ENCODE assay signal across 21 cellular contexts in the genomic region with DNA sequence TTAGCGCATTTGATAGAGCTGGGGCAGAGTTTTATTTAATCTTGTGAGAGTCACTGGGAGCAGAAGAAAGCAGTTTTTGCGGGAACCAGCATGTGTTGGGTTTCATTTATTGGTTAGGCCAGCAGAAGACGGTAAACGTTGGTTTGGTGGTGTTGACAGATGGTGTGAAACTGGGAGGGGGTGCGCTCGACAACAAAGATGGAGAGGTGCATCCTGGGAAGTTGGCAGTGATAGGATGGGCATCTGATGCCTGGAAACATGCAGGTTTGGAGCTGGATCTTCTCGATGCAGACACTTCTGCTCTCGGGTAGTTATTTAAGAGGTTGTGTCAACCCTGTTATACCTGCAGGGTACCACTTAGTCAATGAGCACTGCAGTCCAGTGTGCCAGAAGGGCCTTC. TPM values are rescaled to one million over a fixed set of nuclear protein-coding genes. Genes with fewer than 3 reads are reported as not detected.
A peak's percentile ranks its signal among the peaks of the same experiment; 100 is the strongest.
DNase-seq lines count a peak whose midpoint lies in the region; ATAC-seq and TF ChIP-seq lines count a peak whose summit lies in the region.
"Had no signal": no experiment of that assay in that cellular context is flagged by ENCODE, and none has a peak within 500 bp of the region (broad histone marks: within the 10 kb centered on the region; RNA-seq: fewer than 3 reads in every experiment).

No MANE protein-coding gene starts in this region.

- H3K4ac ChIP-seq in H9 (ENCODE audit: low read depth, low read length) (no peak overlapping the region), mesenchymal stem cell (ENCODE audit: low read depth in 1 of 2, low read length in 2 of 2) (no peak overlapping the region)

- intact Hi-C loops in ascending aorta (cut with DNase I) = loop anchor here (2.0 kb wide), 1 partner anchor 77 kb away; no protein-coding TSS in a partner anchor

- H2BK12ac ChIP-seq in H9 (ENCODE audit: insufficient read length, low read depth, low read length) (no peak overlapping the region), mesenchymal stem cell (ENCODE audit: low read length in 2 of 2) (no peak overlapping the region)

- H4K8ac ChIP-seq in H9 (replicated peaks; ENCODE audit: insufficient read length, low read depth, low read length) = no peak overlapping the region
- H4K8ac ChIP-seq in mesenchymal stem cell (ENCODE audit: low read length) = no peak overlapping the region

- H4K91ac ChIP-seq in H9 (ENCODE audit: insufficient read length, low read depth, low read length) (no peak overlapping the region), mesenchymal stem cell (ENCODE audit: low read length) (no peak overlapping the region)

- no peaks in the 10 kb centered on the region for H3K79me2 ChIP-seq in H9 (ENCODE audit: insufficient read depth, low read length)

- H2BK5ac ChIP-seq in H9 (ENCODE audit: insufficient read length, low read length) (no peak overlapping the region), mesenchymal stem cell (ENCODE audit: low read depth, low read length, poor library complexity, severe bottlenecking) (no peak overlapping the region)

- H3K27me3 ChIP-seq in H9 (ENCODE audit: insufficient read depth, low read length) (no peaks in the 10 kb centered on the region), ascending aorta (no peaks in the 10 kb centered on the region), mesenchymal stem cell (ENCODE audit: control insufficient read depth in 1 of 2, insufficient read depth in 1 of 2, low read length in 2 of 2) (no peaks in the 10 kb centered on the region)
- H3K27me3 ChIP-seq: neural progenitor cell, sigmoid colon had no signal

- H3K27ac ChIP-seq in H9 (ENCODE audit: insufficient read length, low read depth, low read length) (no peak overlapping the region), ascending aorta (peak overlapping the region; percentile 96 to 97), mesenchymal stem cell (ENCODE audit: low read length, poor library complexity, severe bottlenecking) (no peak overlapping the region), temporal lobe (ENCODE audit: low read depth, low read length) (peak overlapping the region; percentile 51)
- H3K27ac ChIP-seq: C4-2B, KMS-11, neural progenitor cell had no signal

- peaks cover 22 to 40% of the 10 kb centered on the region in 2 experiments for H3K4me1 Mint-ChIP-seq in H9
- H3K4me1 Mint-ChIP-seq: activated B cell treated with CpG ODN at 0.5 μM for 24 hours had no signal

- H3K14ac ChIP-seq in H9 (ENCODE audit: insufficient read depth, low read length) (no peak overlapping the region), mesenchymal stem cell (ENCODE audit: low read length in 2 of 2) (no peak overlapping the region)

- H3K4me1 ChIP-seq in H9 (ENCODE audit: insufficient read depth, low read length) = peaks cover 6% of the 10 kb centered on the region; the same call in 1 of the 2 replicates
- H3K4me1 ChIP-seq in ascending aorta = peaks cover 18 to 56% of the 10 kb centered on the region in 2 donors
- peaks cover 30% of the 10 kb centered on the region for H3K4me1 ChIP-seq in mesenchymal stem cell (ENCODE audit: control insufficient read depth, insufficient read depth, low read depth, low read length)
- H3K4me1 ChIP-seq: neural progenitor cell had no signal

- no peak overlapping the region for H2AFZ ChIP-seq in H9 (ENCODE audit: low read length)
- no peak overlapping the region for H2AFZ ChIP-seq in mesenchymal stem cell (ENCODE audit: low read depth, low read length)
- H2AFZ ChIP-seq: neural progenitor cell had no signal

- H3K36me3 ChIP-seq in ascending aorta (peaks cover 14 to 25% of the 10 kb centered on the region in 2 donors), mesenchymal stem cell (ENCODE audit: control insufficient read depth in 1 of 2, insufficient read depth in 2 of 2, low read depth in 1 of 2, low read length in 2 of 2) (peaks cover 14 to 21% of the 10 kb centered on the region in 2 experiments)
- H3K36me3 ChIP-seq: neural progenitor cell had no signal

- H3K56ac ChIP-seq in H9 (ENCODE audit: insufficient read length, low read depth, low read length) = no peak overlapping the region

- H3K9ac ChIP-seq in H9 (ENCODE audit: extremely low read depth, insufficient read length, low read length) (no peak overlapping the region), mesenchymal stem cell (ENCODE audit: low read length) (no peak overlapping the region)
- H3K9ac ChIP-seq: KMS-11, neural progenitor cell had no signal

- H3K18ac ChIP-seq in H9 (ENCODE audit: insufficient read length, low read depth, low read length) (no peak overlapping the region), mesenchymal stem cell (ENCODE audit: low read depth in 1 of 2, low read length in 2 of 2) (no peak overlapping the region)

- H2BK15ac ChIP-seq in H9 (ENCODE audit: low read depth, low read length) = no peak overlapping the region
- no peak overlapping the region for H2BK15ac ChIP-seq in mesenchymal stem cell (ENCODE audit: low read depth, poor library complexity, severe bottlenecking)

- no peaks in the 10 kb centered on the region; the same call in 1 of the 2 replicates for H3K27me3 Mint-ChIP-seq in H9 (ENCODE audit: low read depth)
- H3K27me3 Mint-ChIP-seq: activated B cell treated with CpG ODN at 0.5 μM for 24 hours; activated CD8-positive, alpha-beta T cell treated with anti-CD3 and anti-CD28 coated beads for 36 hours; activated naive CD8-positive, alpha-beta T cell had no signal

- H4K20me1 ChIP-seq in H9 (ENCODE audit: control insufficient read depth, insufficient read depth, insufficient read length) = no peaks in the 10 kb centered on the region

- DNase-seq in H9 (no peak), ascending aorta (ENCODE audit: low spot score in 2 of 2) (no peak), mesenchymal stem cell (no peak), NCI-H1105 treated with DMSO at 0.1 percent for 48 hours (lab: John Stamatoyannopoulos, UW) (no peak), RKO (ENCODE audit: low spot score) (no peak)
- DNase-seq: activated B cell treated with CpG ODN at 0.5 μM for 24 hours; activated CD8-positive, alpha-beta T cell treated with anti-CD3 and anti-CD28 coated beads for 36 hours; activated T-cell treated with anti-CD3 and anti-CD28 coated beads, Interleukin-2, amount 50 U/mL, for 4 hours; DMS79; effector memory CD4-positive, alpha-beta T cell; HCEC 1CT; hypothalamus; midbrain; NCI-H1105; sigmoid colon had no signal

- no peak overlapping the region for H3T11ph ChIP-seq in H9 (ENCODE audit: low read length)

- WGBS in H9 (ENCODE audit: extremely low coverage, insufficient read length, low lambda C conversion rate) = no CpG with 5 or more reads among the region's 8 CpGs
- WGBS in mesenchymal stem cell = 97% methylated on average over 8 of the region's 8 CpGs

- no peaks in the 10 kb centered on the region for H3K9me3 ChIP-seq in H9 (ENCODE audit: control insufficient read depth, low read depth, low read length)
- no peaks in the 10 kb centered on the region for H3K9me3 ChIP-seq in ascending aorta
- no peaks in the 10 kb centered on the region for H3K9me3 ChIP-seq in mesenchymal stem cell (ENCODE audit: control insufficient read depth, low read length)
- H3K9me3 ChIP-seq: sigmoid colon had no signal

- ATAC-seq in GM21447 (IDR thresholded peaks at IDR 0.05; ENCODE audit: unreplicated experiment) = no peak
- ATAC-seq: activated CD8-positive, alpha-beta T cell treated with anti-CD3 and anti-CD28 coated beads for 36 hours; activated T-cell treated with anti-CD3 and anti-CD28 coated beads, Interleukin-2, amount 50 U/mL, for 4 hours had no signal

- TF ChIP-seq CTCF in H9 (conservative IDR thresholded peaks at IDR 0.05) (no peak), ascending aorta (IDR thresholded peaks at IDR 0.05) (no peak)

- peak overlapping the region; percentile 53 to 72 for H3K4me3 ChIP-seq in ascending aorta
- no peak overlapping the region for H3K4me3 ChIP-seq in mesenchymal stem cell (ENCODE audit: insufficient read depth in 1 of 2, low read depth in 1 of 2, low read length in 2 of 2)
- H3K4me3 ChIP-seq: neural progenitor cell had no signal

- no peaks in the 10 kb centered on the region for H3K23me2 ChIP-seq in H9 (ENCODE audit: insufficient read length, low read depth, low read length, poor library complexity, severe bottlenecking)

- no peaks in the 10 kb centered on the region for H3K9me3 Mint-ChIP-seq in H9
- H3K9me3 Mint-ChIP-seq: activated B cell treated with CpG ODN at 0.5 μM for 24 hours; activated CD8-positive, alpha-beta T cell treated with anti-CD3 and anti-CD28 coated beads for 36 hours; activated T-cell treated with anti-CD3 and anti-CD28 coated beads, Interleukin-2, amount 50 U/mL, for 4 hours; neural progenitor cell had no signal

- H3K23ac ChIP-seq in H9 (ENCODE audit: insufficient read length, low read depth, low read length) (no peak overlapping the region), mesenchymal stem cell (ENCODE audit: low read length in 2 of 2) (no peak overlapping the region)

- H3K4me2 ChIP-seq in H9 (ENCODE audit: insufficient read depth, insufficient read length, low read length) (no peak overlapping the region), mesenchymal stem cell (ENCODE audit: low read length, poor library complexity, severe bottlenecking) (no peak overlapping the region)
- H3K4me2 ChIP-seq: KMS-11, neural progenitor cell had no signal

- H2BK120ac ChIP-seq in H9 (ENCODE audit: low read depth, low read length, poor library complexity, severe bottlenecking) (no peak overlapping the region), mesenchymal stem cell (ENCODE audit: low read depth, low read length) (no peak overlapping the region)

- peak overlapping the region in 2 of 3 experiments; percentile 5 to 36; a peak in 4 of 7 replicates for H3K27ac Mint-ChIP-seq in H9
- H3K27ac Mint-ChIP-seq: activated B cell treated with CpG ODN at 0.5 μM for 24 hours; activated CD8-positive, alpha-beta T cell treated with anti-CD3 and anti-CD28 coated beads for 36 hours; activated naive CD8-positive, alpha-beta T cell had no signal

- H3K79me1 ChIP-seq in H9 (ENCODE audit: insufficient read depth, low read depth, low read length, poor library complexity, severe bottlenecking) (no peaks in the 10 kb centered on the region), mesenchymal stem cell (replicated peaks; ENCODE audit: low read length, poor library complexity, severe bottlenecking) (peaks cover 27% of the 10 kb centered on the region)

- no peak overlapping the region for H4K5ac ChIP-seq in H9 (ENCODE audit: insufficient read length, low read depth, low read length)

- H2BK20ac ChIP-seq in H9 (ENCODE audit: low read depth, low read length, poor library complexity, severe bottlenecking) = no peak overlapping the region

- H3K4me3 Mint-ChIP-seq in H9 = no peak overlapping the region
- H3K4me3 Mint-ChIP-seq: activated B cell treated with CpG ODN at 0.5 μM for 24 hours; activated CD8-positive, alpha-beta T cell treated with anti-CD3 and anti-CD28 coated beads for 36 hours; activated naive CD8-positive, alpha-beta T cell; activated T-cell treated with anti-CD3 and anti-CD28 coated beads, Interleukin-2, amount 50 U/mL, for 4 hours; neural progenitor cell had no signal

- H3K36me3 Mint-ChIP-seq in H9 (ENCODE audit: insufficient read depth in 1 of 3, low read depth in 3 of 3) = peaks cover 2 to 20% (median 6%) of the 10 kb centered on the region in 3 experiments; a peak in 6 of 7 replicates

- H2AK5ac ChIP-seq in H9 (ENCODE audit: insufficient read length, low read length) = no peak overlapping the region
- H2AK5ac ChIP-seq in mesenchymal stem cell (ENCODE audit: low read length, severe bottlenecking) = peak overlapping the region; percentile 98

RNA-seq across cellular contexts. Expression of a gene that starts 24.9 kb away (rescaled TPM):
- total RNA-seq in H9 (2021) (0.75 and 1.6 TPM in 2 replicates), ascending aorta (25.2 TPM), temporal lobe (0.74 TPM)
- polyA plus RNA-seq in mesenchymal stem cell (2013, experiment 1 of 2) = 0.23 TPM
- polyA plus RNA-seq in mesenchymal stem cell (2013, experiment 2 of 2) = 0.18 TPM

Comparison
In these comparisons a context has a peak if more than half of its experiments do, and no peak if none do; other contexts are left out.
1. H3K27ac ChIP-seq: peak in ascending aorta (2 of 2) and temporal lobe (single experiment); none in H9 (single experiment) and mesenchymal stem cell (single experiment).
2. H3K4me3 ChIP-seq: peak in ascending aorta (2 of 2); none in mesenchymal stem cell (0 of 2).
3. RNA of a gene that starts 24.9 kb away (total RNA-seq): 25.2 TPM in ascending aorta (single experiment); 0.75 to 1.6 TPM in H9 and 0.74 TPM in temporal lobe (single experiment); every median in the first group is over 10 times any median in the second.